In genomic region chr17:8289103-8289397, GRCh38 we compare ENCODE assay signal across 1 cellular context.
TF ChIP-seq lines count a peak whose summit lies in the region.

No MANE protein-coding gene starts in this region.

TF ChIP-seq in GM12878, 131 proteins besides CTCF, POLR2A, EP300 and RAD21:
- TF ChIP-seq NR2C2 (IDR thresholded peaks at IDR 0.05; ENCODE audit: borderline replicate concordance, control insufficient read depth, insufficient read length, low read depth) (no peak), RELA (IDR thresholded peaks at IDR 0.05; ENCODE audit: borderline replicate concordance, partially characterized antibody) (no peak), ATF3 (IDR thresholded peaks at IDR 0.05; ENCODE audit: borderline replicate concordance, extremely low read depth, low read depth, low read length) (no peak), RUNX3 (IDR thresholded peaks at IDR 0.05; ENCODE audit: low read length) (no peak), IRF4 (IDR thresholded peaks at IDR 0.05; ENCODE audit: low read depth, low read length) (no peak), NFXL1 (IDR thresholded peaks at IDR 0.05; ENCODE audit: borderline replicate concordance) (no peak), NKRF (conservative IDR thresholded peaks at IDR 0.05) (0 out of 2 replicates have a peak, but pooled peaks have one; percentile 2), ZNF207 (IDR thresholded peaks at IDR 0.05; ENCODE audit: borderline replicate concordance) (no peak), BHLHE40 (IDR thresholded peaks at IDR 0.05; ENCODE audit: borderline replicate concordance in 1 of 2, low read depth in 2 of 2, low read length in 1 of 2) (peak; percentile 6 to 55; a peak in 1 of 4 replicates), GATAD2B (conservative IDR thresholded peaks at IDR 0.05; ENCODE audit: low read depth) (peak; percentile 4; the same call in 1 of the 2 replicates), PML (IDR thresholded peaks at IDR 0.05; ENCODE audit: low read length) (no peak), SUZ12 (IDR thresholded peaks at IDR 0.05; ENCODE audit: unreplicated experiment) (no peak), CEBPZ (IDR thresholded peaks at IDR 0.05; ENCODE audit: low read depth, low read length) (no peak), REST (IDR thresholded peaks at IDR 0.05; ENCODE audit: low read depth, low read length) (no peak), NFIC (IDR thresholded peaks at IDR 0.05; ENCODE audit: low read depth, low read length) (no peak)
